ENCODE assay signal across 22 cellular contexts in the genomic region with DNA sequence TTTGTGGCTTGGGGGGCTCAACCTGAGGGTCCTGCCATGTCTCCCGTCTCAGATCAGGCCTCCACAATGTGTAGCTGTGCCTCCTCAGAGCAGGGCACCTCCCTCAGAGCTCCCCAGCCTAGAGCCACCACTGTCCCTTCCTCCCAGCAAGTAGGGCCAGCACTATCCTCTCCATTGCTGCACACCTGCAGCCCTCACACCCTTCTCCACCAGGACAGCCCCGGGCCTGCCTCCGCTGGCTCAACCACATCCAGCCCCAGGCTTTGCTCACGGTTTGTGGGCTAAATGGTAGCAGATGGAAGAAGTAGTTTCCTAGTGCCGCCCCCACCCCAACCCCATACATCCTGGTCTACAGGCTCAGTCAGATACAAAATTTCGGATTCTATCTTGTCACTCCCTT. TPM values are rescaled to one million over a fixed set of nuclear protein-coding genes. Genes with fewer than 3 reads are reported as not detected.
DNase-seq lines count a peak whose midpoint lies in the region; ATAC-seq and TF ChIP-seq lines count a peak whose summit lies in the region.
"Had no signal": no experiment of that assay in that cellular context is flagged by ENCODE, and none has a peak within 500 bp of the region (broad histone marks: within the 10 kb centered on the region; RNA-seq: fewer than 3 reads in every experiment).

No MANE protein-coding gene starts in this region.

- no peaks in the 10 kb centered on the region for H3K4me1 ChIP-seq in breast epithelium

- peaks cover 33% of the 10 kb centered on the region for H3K4me1 Mint-ChIP-seq in activated naive CD8-positive, alpha-beta T cell treated with anti-CD3 and anti-CD28 coated beads for 36 hours
- H3K4me1 Mint-ChIP-seq in neural crest cell = peaks cover 30% of the 10 kb centered on the region

- no peak overlapping the region for H3K4me3 ChIP-seq in breast epithelium
- H3K4me3 ChIP-seq: left ventricle myocardium inferior, ovary, PC-9, vagina had no signal

- H3K27ac ChIP-seq in breast epithelium = no peak overlapping the region
- H3K27ac ChIP-seq: left ventricle myocardium inferior, ovary, PC-9, vagina had no signal

- DNase-seq in 8988T (peak; percentile 33), GM10266 (ENCODE audit: extremely low spot score) (peak; percentile 28), neural crest cell (ENCODE audit: low read depth, low spot score) (no peak), breast epithelium (ENCODE audit: low spot score in 2 of 2) (no peak), dedifferentiated amniotic fluid mesenchymal stem cell (ENCODE audit: extremely low spot score) (no peak)
- DNase-seq in activated naive CD8-positive, alpha-beta T cell treated with anti-CD3 and anti-CD28 coated beads for 36 hours = no peak
- DNase-seq: activated CD4-positive, alpha-beta T cell treated with anti-CD3 and anti-CD28 coated beads for 4 hours; amniotic stem cell; Calu3; caudate nucleus; effector CD4-positive, alpha-beta T cell; glutamatergic neuron; NCI-H1694; NCI-H226; PC-9; T-helper 9 cell had no signal

- peak overlapping the region; percentile 61 for H3K27ac Mint-ChIP-seq in activated naive CD8-positive, alpha-beta T cell treated with anti-CD3 and anti-CD28 coated beads for 36 hours
- H3K27ac Mint-ChIP-seq in neural crest cell (ENCODE audit: unreplicated experiment) = no peak overlapping the region

- H3K36me3 Mint-ChIP-seq in activated naive CD8-positive, alpha-beta T cell treated with anti-CD3 and anti-CD28 coated beads for 36 hours = peaks cover 8% of the 10 kb centered on the region
- no peaks in the 10 kb centered on the region for H3K36me3 Mint-ChIP-seq in neural crest cell (ENCODE audit: low read depth)

- TF ChIP-seq CTCF in GM10266 (IDR thresholded peaks at IDR 0.05; ENCODE audit: control insufficient read depth, insufficient read depth, low read depth, missing control alignments) (no peak), neural crest cell (conservative IDR thresholded peaks at IDR 0.05) (no peak), breast epithelium (IDR thresholded peaks at IDR 0.05) (no peak)

- ATAC-seq in HG02759 (IDR thresholded peaks at IDR 0.05; ENCODE audit: unreplicated experiment) = no peak
- ATAC-seq: sciatic nerve had no signal

- intact Hi-C loops in breast epithelium (cut with DNase I; ENCODE audit: low total_unique reads) = loop anchor here (10.0 kb wide), 1 partner anchor 251 kb away; the partner anchor contains the start of gene NOLC1

- H3K4me3 Mint-ChIP-seq in activated naive CD8-positive, alpha-beta T cell treated with anti-CD3 and anti-CD28 coated beads for 36 hours = no peak overlapping the region
- peak overlapping the region; percentile 67 for H3K4me3 Mint-ChIP-seq in neural crest cell

- TF ChIP-seq POLR2A in breast epithelium (IDR thresholded peaks at IDR 0.05) = no peak

- peaks cover 2 to 30% of the 10 kb centered on the region in 2 donors for H3K27me3 ChIP-seq in breast epithelium
- H3K27me3 ChIP-seq: ovary had no signal

- H3K9me3 Mint-ChIP-seq in activated naive CD8-positive, alpha-beta T cell treated with anti-CD3 and anti-CD28 coated beads for 36 hours = no peaks in the 10 kb centered on the region
- no peaks in the 10 kb centered on the region for H3K9me3 Mint-ChIP-seq in neural crest cell

- peaks cover 3% of the 10 kb centered on the region for H3K27me3 Mint-ChIP-seq in activated naive CD8-positive, alpha-beta T cell treated with anti-CD3 and anti-CD28 coated beads for 36 hours
- H3K27me3 Mint-ChIP-seq in neural crest cell (ENCODE audit: low read depth) = peaks cover 11% of the 10 kb centered on the region

- H3K9me3 ChIP-seq in breast epithelium = no peaks in the 10 kb centered on the region
- H3K9me3 ChIP-seq: left ventricle myocardium inferior, ovary, vagina had no signal

- no peaks in the 10 kb centered on the region for H3K36me3 ChIP-seq in breast epithelium
- H3K36me3 ChIP-seq: ovary, vagina had no signal

RNA-seq across cellular contexts. Expression of gene NFKB2, which starts 10.1 kb away (rescaled TPM):
- total RNA-seq in activated naive CD8-positive, alpha-beta T cell treated with anti-CD3 and anti-CD28 coated beads for 36 hours = 100 to 1,000 TPM; 247 to 263 TPM
- 22.9 and 26.1 TPM in 2 replicates for total RNA-seq in neural crest cell
- 10 to 100 TPM; 11.0 to 21.0 (median 18.9) TPM for total RNA-seq in breast epithelium

RNA-seq across cellular contexts. Expression of gene PSD, which starts 13.0 kb away (rescaled TPM):
- 1 to 10 TPM; 5.2 to 7.6 TPM for total RNA-seq in activated naive CD8-positive, alpha-beta T cell treated with anti-CD3 and anti-CD28 coated beads for 36 hours
- total RNA-seq in neural crest cell (36.1 and 37.4 TPM in 2 replicates), breast epithelium (10 to 100 TPM in 1 of 3 donors, 1 to 10 TPM in 1, under 1 TPM in 1; 0.96 to 13.4 (median 6.3) TPM)

RNA-seq across cellular contexts. Expression of gene FBXL15, which starts 15.0 kb away (rescaled TPM):
- 10 to 100 TPM; 11.7 to 13.0 TPM for total RNA-seq in activated naive CD8-positive, alpha-beta T cell treated with anti-CD3 and anti-CD28 coated beads for 36 hours
- 24.8 and 25.6 TPM in 2 replicates for total RNA-seq in neural crest cell
- 10 to 100 TPM; 16.8 to 24.8 (median 21.0) TPM for total RNA-seq in breast epithelium

RNA-seq across cellular contexts. Expression of gene CUEDC2, which starts 26.7 kb away (rescaled TPM):
- total RNA-seq in activated naive CD8-positive, alpha-beta T cell treated with anti-CD3 and anti-CD28 coated beads for 36 hours = 10 to 100 TPM; 66.3 to 73.8 TPM
- total RNA-seq in neural crest cell = 118 and 121 TPM in 2 replicates
- 10 to 100 TPM; 49.8 to 54.4 (median 50.3) TPM for total RNA-seq in breast epithelium

RNA-seq across cellular contexts. Expression of gene C10orf95, which starts 45.7 kb away (rescaled TPM):
- under 1 TPM; 0.49 to 0.62 TPM for total RNA-seq in activated naive CD8-positive, alpha-beta T cell treated with anti-CD3 and anti-CD28 coated beads for 36 hours
- total RNA-seq in neural crest cell = 0.21 and 0.27 TPM in 2 replicates
- total RNA-seq in breast epithelium = under 1 TPM in 2 of 3 donors, not detected in 1; 0.33 to 0.59 TPM
- total RNA-seq: left ventricle myocardium inferior, sciatic nerve, SK-MEL-5, vagina had no signal

Comparison
In these comparisons a context has a peak if more than half of its experiments do, and no peak if none do; other contexts are left out.
1. DNase-seq: peak in 8988T (single experiment) and GM10266 (single experiment); none in activated naive CD8-positive, alpha-beta T cell treated with anti-CD3 and anti-CD28 coated beads for 36 hours (single experiment), neural crest cell (single experiment), breast epithelium (0 of 2) and dedifferentiated amniotic fluid mesenchymal stem cell (single experiment).